ENCODE assay signal across 8 cellular contexts in the genomic region with DNA sequence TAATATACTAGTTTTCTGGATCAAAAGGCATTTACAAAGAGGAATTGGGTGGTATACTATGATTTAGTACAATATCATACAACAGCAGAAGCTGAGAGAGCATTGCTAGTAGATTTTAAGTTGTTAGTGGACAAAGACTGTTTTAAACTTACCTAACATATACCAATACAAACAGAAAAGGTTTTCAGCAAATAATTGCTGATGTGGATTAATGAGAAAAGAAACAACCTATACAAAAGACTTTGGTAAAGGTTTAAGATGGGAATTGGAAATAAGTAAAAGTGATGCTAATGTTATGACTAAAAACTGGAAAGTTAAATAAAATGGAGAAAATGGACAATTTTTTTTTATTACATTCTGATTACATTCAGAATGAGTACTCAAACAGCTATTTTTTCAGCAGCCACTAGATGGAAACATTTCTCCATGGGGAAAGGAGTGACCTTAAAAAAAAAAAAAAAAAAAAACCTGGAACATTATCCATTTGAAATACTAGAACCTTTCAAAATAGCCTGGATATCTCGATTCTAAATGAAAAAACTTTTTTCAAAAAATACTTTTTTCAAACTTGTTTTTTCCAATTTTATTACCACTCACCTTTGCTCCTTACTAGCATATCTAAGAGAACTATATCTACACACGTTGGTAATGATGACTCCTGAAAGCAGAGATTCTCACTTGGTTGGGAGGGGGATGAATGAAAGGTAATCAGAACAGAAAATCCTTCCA. TPM values are rescaled to one million over a fixed set of nuclear protein-coding genes. Genes with fewer than 3 reads are reported as not detected.
DNase-seq lines count a peak whose midpoint lies in the region; ATAC-seq lines count a peak whose summit lies in the region.

No MANE protein-coding gene starts in this region.

- ATAC-seq in left colon (peak; percentile 47), GM21825 (IDR thresholded peaks at IDR 0.05; ENCODE audit: unreplicated experiment) (no peak)

- peak; percentile 24 for DNase-seq in NCI-H345 (lab: John Stamatoyannopoulos, UW)
- no peak for DNase-seq in NCI-H345 treated with DMSO at 0.1 percent for 48 hours (lab: John Stamatoyannopoulos, UW; ENCODE audit: unreplicated experiment)
- peak; percentile 8 for DNase-seq in NCI-H1092 (lab: John Stamatoyannopoulos, UW)
- peak; percentile 2 for DNase-seq in amniotic stem cell (lab: John Stamatoyannopoulos, UW)
- no peak for DNase-seq in left colon
- DNase-seq in NCI-H187 treated with DMSO at 0.1 percent for 48 hours (lab: John Stamatoyannopoulos, UW) = no peak
- no peak for DNase-seq in stimulated activated CD4-positive, alpha-beta T cell treated with anti-CD3 and anti-CD28 coated beads, Interleukin-2, amount 100 ng/mL, for 24 hours

- intact Hi-C loops in left colon (cut with DNase I, micrococcal nuclease) = no loop called here

RNA-seq across cellular contexts. Expression of a gene that starts 55.4 kb away (rescaled TPM):
- 10 to 100 TPM; 68.4 to 79.5 TPM for total RNA-seq in left colon

Comparison
In these comparisons a context has a peak if more than half of its experiments do, and no peak if none do; other contexts are left out.
1. DNase-seq: peak in NCI-H345 (single experiment), NCI-H1092 (single experiment) and amniotic stem cell (single experiment); none in NCI-H345 treated with DMSO at 0.1 percent for 48 hours (single experiment), left colon (0 of 2), NCI-H187 treated with DMSO at 0.1 percent for 48 hours (single experiment) and stimulated activated CD4-positive, alpha-beta T cell treated with anti-CD3 and anti-CD28 coated beads, Interleukin-2, amount 100 ng/mL, for 24 hours (0 of 2).